In the genomic region with DNA sequence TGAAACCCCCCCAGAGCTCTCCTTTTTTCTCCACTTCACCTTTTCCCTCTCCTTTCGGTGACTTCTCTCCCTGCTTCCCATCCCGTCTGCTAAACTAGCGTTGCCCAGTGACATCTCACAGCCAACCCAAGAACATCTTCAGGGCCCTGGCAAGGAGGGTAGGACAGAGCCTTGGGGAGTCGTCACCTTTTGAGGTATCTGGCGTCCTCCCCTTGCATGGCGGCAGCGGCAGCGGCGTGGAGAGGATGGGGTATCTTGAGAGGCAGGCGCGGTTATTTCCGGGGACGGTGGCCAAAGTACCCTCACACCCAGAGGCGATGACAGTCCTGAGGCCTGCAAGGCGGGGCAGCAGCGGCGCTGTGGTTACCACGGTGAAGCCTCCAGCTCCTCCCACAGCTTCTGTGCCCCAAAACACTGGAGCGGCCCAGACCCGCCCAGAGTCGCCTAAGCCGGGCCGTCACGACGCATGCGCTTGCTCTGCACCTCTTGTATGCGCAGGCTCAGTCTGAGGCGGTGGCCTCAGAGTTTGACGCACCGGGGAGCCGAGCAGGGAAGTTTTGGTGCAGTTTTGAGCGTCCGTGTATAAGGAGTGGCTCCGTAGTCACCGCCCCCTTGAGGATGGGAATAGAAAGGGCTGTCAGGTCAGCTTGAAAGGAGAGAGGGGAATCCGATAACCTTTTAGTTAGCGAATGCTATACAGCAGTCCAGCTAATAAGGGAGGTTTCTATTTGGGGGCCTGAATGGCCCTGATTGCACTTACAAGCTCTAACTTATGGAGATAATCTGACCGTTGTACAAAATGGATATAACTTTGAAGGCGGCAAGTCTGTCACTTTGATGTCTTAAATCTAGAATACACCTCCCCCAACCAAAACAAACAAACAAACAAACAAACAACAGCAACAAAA, we compare ENCODE assay signal across 8 cellular contexts.
A peak's percentile ranks its signal among the peaks of the same experiment; 100 is the strongest.
DNase-seq lines count a peak whose midpoint lies in the region; ATAC-seq and TF ChIP-seq lines count a peak whose summit lies in the region.

A gene (minus strand): TSS at position 446 of the 908 bp plus-strand sequence. CDS start 228 bp downstream, at position 218.

- ATAC-seq in GM19023 (IDR thresholded peaks at IDR 0.05; ENCODE audit: unreplicated experiment) (peak; percentile 99), HG03342 (IDR thresholded peaks at IDR 0.05; ENCODE audit: unreplicated experiment) (peak; percentile 98)
- peak; percentile 96 to 98 for ATAC-seq in activated CD4-positive, CD25-positive, alpha-beta regulatory T cell treated with anti-CD3 and anti-CD28 coated beads, Interleukin-2, amount 50 U/mL, for 24 hours

- DNase-seq in AG09319 (ENCODE audit: extremely low read depth, low read depth): peak; percentile 93
- DNase-seq in NCI-H446 (lab: John Stamatoyannopoulos, UW): peak; percentile 94 to 98
- DNase-seq in cerebellar nuclear complex (lab: John Stamatoyannopoulos, UW): peak; percentile 49 to 84
- DNase-seq in islet precursor cell: peak; percentile 100
- DNase-seq in stimulated activated CD4-positive, alpha-beta T cell treated with anti-CD3 and anti-CD28 coated beads, Interleukin-15, amount 100 ng/mL, for 1 hour (ENCODE audit: low read depth in 1 of 2, low spot score in 1 of 2): peak; percentile 87 to 93

- TF ChIP-seq CTCF in AG09319 (IDR thresholded peaks at IDR 0.05; ENCODE audit: low read depth, low read length): peak; percentile 61

Comparison
In these comparisons a context has a peak if more than half of its experiments do, and no peak if none do; other contexts are left out.
1. Peak in every context shown above with its lines: DNase-seq and ATAC-seq.